In genomic region chr18:43680096-43680495, GRCh38 we compare ENCODE assay signal across 20 cellular contexts.
"Had no signal": no experiment of that assay in that cellular context is flagged by ENCODE, and none has a peak within 500 bp of the region (broad histone marks: within the 10 kb centered on the region; RNA-seq: fewer than 3 reads in every experiment).

No MANE protein-coding gene starts in this region.

- H3K4me1 Mint-ChIP-seq: activated CD4-positive, alpha-beta T cell treated with anti-CD3 and anti-CD28 coated beads, Interleukin-2, amount 10 ng/mL, durations not matched to agents 7 days and 5 days; activated naive CD4-positive, alpha-beta T cell treated with anti-CD3 and anti-CD28 coated beads, Interleukin-2, amount 10 ng/mL, durations not matched to agents 7 days and 5 days; naive B cell; neural crest cell; stimulated activated naive CD8-positive, alpha-beta T cell treated with anti-CD3 and anti-CD28 coated beads, Interleukin-15, amount 100 ng/mL, for 72 hours had no signal

- H3K9me3 Mint-ChIP-seq: type B pancreatic cell had no signal

- H3K27ac ChIP-seq: esophagus muscularis mucosa, heart right ventricle, prostate gland, right atrium auricular region, testis had no signal

- H3K4me3 Mint-ChIP-seq: activated CD4-positive, alpha-beta T cell treated with anti-CD3 and anti-CD28 coated beads, Interleukin-2, amount 10 ng/mL, durations not matched to agents 7 days and 5 days; activated CD8-positive, alpha-beta T cell treated with anti-CD3 and anti-CD28 coated beads, Interleukin-2, amount 10 ng/mL, durations not matched to agents 7 days and 5 days; activated naive CD4-positive, alpha-beta T cell treated with anti-CD3 and anti-CD28 coated beads, Interleukin-2, amount 10 ng/mL, durations not matched to agents 7 days and 5 days; activated T-cell treated with anti-CD3 and anti-CD28 coated beads, Interleukin-2, amount 50 U/mL, for 4 hours; naive B cell; neural crest cell; stimulated activated naive CD8-positive, alpha-beta T cell treated with anti-CD3 and anti-CD28 coated beads, Interleukin-15, amount 100 ng/mL, for 72 hours; T-helper 1 cell treated with Interleukin-12 subunit alpha and Interleukin-12 subunit beta and Interleukin-4 antibody, amounts not matched to agents 30 μg/mL and 1 μg/mL, for 36 hours; type B pancreatic cell had no signal

- DNase-seq: activated CD4-positive, alpha-beta T cell treated with anti-CD3 and anti-CD28 coated beads, Interleukin-2, amount 10 ng/mL, durations not matched to agents 7 days and 5 days; activated CD8-positive, alpha-beta T cell treated with anti-CD3 and anti-CD28 coated beads, Interleukin-2, amount 10 ng/mL, durations not matched to agents 7 days and 5 days; activated naive CD4-positive, alpha-beta T cell treated with anti-CD3 and anti-CD28 coated beads, Interleukin-2, amount 10 ng/mL, durations not matched to agents 7 days and 5 days; activated T-cell treated with anti-CD3 and anti-CD28 coated beads, Interleukin-2, amount 50 U/mL, for 4 hours; cerebellar nuclear complex; cortex of kidney; effector CD4-positive, alpha-beta T cell; heart right ventricle; left ventricle myocardium superior; mucosa of descending colon; naive B cell; stimulated activated naive CD8-positive, alpha-beta T cell treated with anti-CD3 and anti-CD28 coated beads, Interleukin-15, amount 100 ng/mL, for 72 hours; testis had no signal

- H3K27ac Mint-ChIP-seq: activated CD4-positive, alpha-beta T cell treated with anti-CD3 and anti-CD28 coated beads, Interleukin-2, amount 10 ng/mL, durations not matched to agents 7 days and 5 days; activated CD8-positive, alpha-beta T cell treated with anti-CD3 and anti-CD28 coated beads, Interleukin-2, amount 10 ng/mL, durations not matched to agents 7 days and 5 days; activated naive CD4-positive, alpha-beta T cell treated with anti-CD3 and anti-CD28 coated beads, Interleukin-2, amount 10 ng/mL, durations not matched to agents 7 days and 5 days; naive B cell; stimulated activated naive CD8-positive, alpha-beta T cell treated with anti-CD3 and anti-CD28 coated beads, Interleukin-15, amount 100 ng/mL, for 72 hours; T-helper 1 cell treated with Interleukin-12 subunit alpha and Interleukin-12 subunit beta and Interleukin-4 antibody, amounts not matched to agents 30 μg/mL and 1 μg/mL, for 36 hours; type B pancreatic cell had no signal

- ATAC-seq: activated CD4-positive, CD25-positive, alpha-beta regulatory T cell treated with anti-CD3 and anti-CD28 coated beads, Interleukin-2, amount 50 U/mL, for 24 hours; activated CD8-positive, alpha-beta T cell treated with anti-CD3 and anti-CD28 coated beads, Interleukin-2, amount 10 ng/mL, durations not matched to agents 7 days and 5 days; activated T-cell treated with anti-CD3 and anti-CD28 coated beads, Interleukin-2, amount 50 U/mL, for 4 hours; heart right ventricle; left ventricle myocardium superior; mucosa of descending colon; stimulated activated naive CD8-positive, alpha-beta T cell treated with anti-CD3 and anti-CD28 coated beads, Interleukin-15, amount 100 ng/mL, for 72 hours had no signal

- H3K4me3 ChIP-seq: esophagus muscularis mucosa, heart right ventricle, mucosa of descending colon, prostate gland, right atrium auricular region, testis had no signal

- H3K36me3 Mint-ChIP-seq: activated naive CD4-positive, alpha-beta T cell treated with anti-CD3 and anti-CD28 coated beads, Interleukin-2, amount 10 ng/mL, durations not matched to agents 7 days and 5 days; naive B cell had no signal
